ENCODE assay signal across 15 cellular contexts in genomic region chr15:82894971-82895520, GRCh38. TPM values are rescaled to one million over a fixed set of nuclear protein-coding genes. Genes with fewer than 3 reads are reported as not detected.
DNase-seq lines count a peak whose midpoint lies in the region; ATAC-seq, FAIRE-seq and TF ChIP-seq lines count a peak whose summit lies in the region.
"Had no signal": no experiment of that assay in that cellular context is flagged by ENCODE, and none has a peak within 500 bp of the region (broad histone marks: within the 10 kb centered on the region; RNA-seq: fewer than 3 reads in every experiment).

No MANE protein-coding gene starts in this region.

- H3K9me2 ChIP-seq in hepatocyte (replicated peaks; ENCODE audit: insufficient read depth) = no peaks in the 10 kb centered on the region

- no peak for ATAC-seq in GM18517 (IDR thresholded peaks at IDR 0.05; ENCODE audit: unreplicated experiment)
- ATAC-seq: CD8-positive, alpha-beta T cell; HCT116 had no signal

- H3K4me3 ChIP-seq in hepatocyte = no peak overlapping the region
- H3K4me3 ChIP-seq in retinal pigment epithelial cell (ENCODE audit: low read length) = no peak overlapping the region
- H3K4me3 ChIP-seq in suprapubic skin = no peak overlapping the region
- H3K4me3 ChIP-seq: stomach had no signal

- H3K4me2 ChIP-seq in hepatocyte = peak overlapping the region; percentile 17

- H3K4me1 ChIP-seq in hepatocyte (ENCODE audit: insufficient read depth) = peaks cover 6% of the 10 kb centered on the region
- no peaks in the 10 kb centered on the region for H3K4me1 ChIP-seq in suprapubic skin

- H3K36me3 ChIP-seq in hepatocyte (replicated peaks; ENCODE audit: insufficient read depth, low read depth) (no peaks in the 10 kb centered on the region), suprapubic skin (no peaks in the 10 kb centered on the region)

- DNase-seq in GM12891 (ENCODE audit: insufficient read length, low spot score) (no peak), RPMI7951 (ENCODE audit: low read depth) (peak; percentile 77), hepatocyte (ENCODE audit: low spot score) (no peak), retinal pigment epithelial cell (ENCODE audit: low read depth) (peak; percentile 41), UCSD-AML1 (lab: John Stamatoyannopoulos, UW; ENCODE audit: unreplicated experiment) (no peak), suprapubic skin (ENCODE audit: low spot score in 2 of 2) (no peak)
- DNase-seq: activated CD4-positive, alpha-beta T cell treated with anti-CD3 and anti-CD28 coated beads for 48 hours; CD8-positive, alpha-beta T cell; NCI-H1930; stomach; T-helper 1 cell had no signal

- no peak overlapping the region for H2AFZ ChIP-seq in hepatocyte

- no peak for TF ChIP-seq EP300 in suprapubic skin (IDR thresholded peaks at IDR 0.05)

- H3K79me2 ChIP-seq in hepatocyte = no peaks in the 10 kb centered on the region

- H3K27me3 ChIP-seq in hepatocyte (no peaks in the 10 kb centered on the region), suprapubic skin (no peaks in the 10 kb centered on the region)
- H3K27me3 ChIP-seq: stomach had no signal

- H3K9me3 ChIP-seq in hepatocyte (ENCODE audit: low read depth) (no peaks in the 10 kb centered on the region), suprapubic skin (no peaks in the 10 kb centered on the region)
- H3K9me3 ChIP-seq: stomach had no signal

- TF ChIP-seq CTCF in hepatocyte (IDR thresholded peaks at IDR 0.05; ENCODE audit: poor library complexity) = no peak
- TF ChIP-seq CTCF in retinal pigment epithelial cell (conservative IDR thresholded peaks at IDR 0.05; ENCODE audit: low read depth, low read length) = no peak
- TF ChIP-seq CTCF in suprapubic skin (IDR thresholded peaks at IDR 0.05) = no peak

- WGBS in hepatocyte (ENCODE audit: low lambda C conversion rate, missing lambda C conversion rate) = 23% methylated on average over 4 of the region's 4 CpGs
- WGBS in suprapubic skin = 46% methylated on average over 4 of the region's 4 CpGs

- no peak overlapping the region for H3K27ac ChIP-seq in hepatocyte
- H3K27ac ChIP-seq in suprapubic skin = no peak overlapping the region

- TF ChIP-seq POLR2A in GM12891 (IDR thresholded peaks at IDR 0.05; ENCODE audit: low read depth, low read length) (no peak), suprapubic skin (IDR thresholded peaks at IDR 0.05) (no peak)

- H4K20me1 ChIP-seq in hepatocyte (ENCODE audit: insufficient read depth, poor library complexity, severe bottlenecking) = no peaks in the 10 kb centered on the region

- peak; percentile 5 for FAIRE-seq in GM12891 (lab: Jason Lieb, UNC)
- FAIRE-seq: bronchial epithelial cell, endothelial cell of umbilical vein had no signal

TF ChIP-seq in GM12891, 5 proteins besides CTCF, POLR2A, EP300 and RAD21:
- TF ChIP-seq POU2F2 (IDR thresholded peaks at IDR 0.05; ENCODE audit: low read depth, low read length) (no peak), TAF1 (IDR thresholded peaks at IDR 0.05; ENCODE audit: low read depth, low read length) (no peak), PAX5 (IDR thresholded peaks at IDR 0.05; ENCODE audit: insufficient read depth, low read length, severe bottlenecking) (no peak), POLR2AphosphoS5 (IDR thresholded peaks at IDR 0.05; ENCODE audit: low read depth, low read length) (no peak), SPI1 (IDR thresholded peaks at IDR 0.05; ENCODE audit: low read depth, low read length) (no peak)
TF ChIP-seq in GM12891: peak in this region for 0.

RNA-seq across cellular contexts. Expression of gene HOMER2, which starts 57.5 kb away (rescaled TPM):
- polyA plus RNA-seq in GM12891 (2012; ENCODE audit: low read depth, missing spikeins) = 5.2 TPM
- 20.4 and 26.9 TPM in 2 replicates for total RNA-seq in RPMI7951 (2014; rRNA removed; shearing (Covaris generic))
- total RNA-seq in hepatocyte (11.8 and 14.5 TPM in 2 replicates), suprapubic skin (100 to 1,000 TPM in 2 of 4 donors, 10 to 100 TPM in 2; 81.4 to 120 (median 99.2) TPM)
- polyA plus RNA-seq in hepatocyte = 5.9 and 7.7 TPM in 2 replicates

Comparison
In these comparisons a context has a peak if more than half of its experiments do, and no peak if none do; other contexts are left out.
1. DNase-seq: peak in RPMI7951 (single experiment) and retinal pigment epithelial cell (single experiment); none in GM12891 (single experiment), hepatocyte (single experiment), UCSD-AML1 (single experiment) and suprapubic skin (0 of 2).